ENCODE assay signal across 1 cellular context in the genomic region with DNA sequence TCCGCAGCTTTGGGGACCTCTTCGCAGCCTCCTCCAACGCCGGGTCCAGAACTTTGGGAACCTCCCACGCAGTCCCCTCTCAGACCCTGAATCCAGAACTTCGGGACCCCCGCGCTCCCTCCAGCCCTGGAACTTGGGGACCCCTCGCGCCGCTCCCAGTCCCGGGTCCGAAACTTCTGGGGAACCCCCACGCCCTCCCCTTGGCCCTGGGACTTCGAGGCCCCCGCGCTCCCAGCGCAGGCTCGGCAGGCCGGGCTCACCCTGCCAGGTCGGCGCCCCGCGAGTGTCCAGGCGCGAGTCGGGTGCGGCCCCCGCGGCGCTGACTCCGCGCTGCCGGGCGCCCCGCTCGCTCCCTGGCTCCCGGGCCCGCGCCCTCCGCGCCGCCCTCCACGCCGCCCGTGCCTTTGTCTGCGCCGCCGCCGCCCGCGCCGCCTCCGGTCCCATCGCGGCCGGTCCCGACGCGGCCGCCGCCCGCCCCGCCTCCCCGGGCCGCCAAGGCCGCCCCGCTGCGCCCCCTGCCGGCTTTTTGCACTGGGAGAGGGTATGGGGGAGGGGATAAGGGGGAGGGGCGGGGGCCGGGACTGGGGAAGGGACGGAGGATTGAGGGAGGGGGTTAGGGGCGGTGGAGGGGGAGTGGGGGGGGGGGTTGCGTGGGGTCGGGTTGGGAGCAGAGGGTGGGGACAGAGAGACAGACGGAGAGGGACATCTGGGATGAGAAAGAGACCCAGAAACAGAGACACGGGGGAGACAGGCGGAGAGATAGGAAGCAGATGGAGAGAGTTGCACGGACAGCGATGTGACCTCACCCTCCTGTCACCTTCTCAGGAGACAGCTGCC.
TF ChIP-seq lines count a peak whose summit lies in the region.

A gene (minus strand): TSS at position 427 of the 837 bp plus-strand sequence. CDS start 2,235 bp downstream, outside the sequence.

TF ChIP-seq in GM23338, 12 proteins besides CTCF, POLR2A, EP300 and RAD21 (continued from another document):
- TF ChIP-seq, protein P1, sequence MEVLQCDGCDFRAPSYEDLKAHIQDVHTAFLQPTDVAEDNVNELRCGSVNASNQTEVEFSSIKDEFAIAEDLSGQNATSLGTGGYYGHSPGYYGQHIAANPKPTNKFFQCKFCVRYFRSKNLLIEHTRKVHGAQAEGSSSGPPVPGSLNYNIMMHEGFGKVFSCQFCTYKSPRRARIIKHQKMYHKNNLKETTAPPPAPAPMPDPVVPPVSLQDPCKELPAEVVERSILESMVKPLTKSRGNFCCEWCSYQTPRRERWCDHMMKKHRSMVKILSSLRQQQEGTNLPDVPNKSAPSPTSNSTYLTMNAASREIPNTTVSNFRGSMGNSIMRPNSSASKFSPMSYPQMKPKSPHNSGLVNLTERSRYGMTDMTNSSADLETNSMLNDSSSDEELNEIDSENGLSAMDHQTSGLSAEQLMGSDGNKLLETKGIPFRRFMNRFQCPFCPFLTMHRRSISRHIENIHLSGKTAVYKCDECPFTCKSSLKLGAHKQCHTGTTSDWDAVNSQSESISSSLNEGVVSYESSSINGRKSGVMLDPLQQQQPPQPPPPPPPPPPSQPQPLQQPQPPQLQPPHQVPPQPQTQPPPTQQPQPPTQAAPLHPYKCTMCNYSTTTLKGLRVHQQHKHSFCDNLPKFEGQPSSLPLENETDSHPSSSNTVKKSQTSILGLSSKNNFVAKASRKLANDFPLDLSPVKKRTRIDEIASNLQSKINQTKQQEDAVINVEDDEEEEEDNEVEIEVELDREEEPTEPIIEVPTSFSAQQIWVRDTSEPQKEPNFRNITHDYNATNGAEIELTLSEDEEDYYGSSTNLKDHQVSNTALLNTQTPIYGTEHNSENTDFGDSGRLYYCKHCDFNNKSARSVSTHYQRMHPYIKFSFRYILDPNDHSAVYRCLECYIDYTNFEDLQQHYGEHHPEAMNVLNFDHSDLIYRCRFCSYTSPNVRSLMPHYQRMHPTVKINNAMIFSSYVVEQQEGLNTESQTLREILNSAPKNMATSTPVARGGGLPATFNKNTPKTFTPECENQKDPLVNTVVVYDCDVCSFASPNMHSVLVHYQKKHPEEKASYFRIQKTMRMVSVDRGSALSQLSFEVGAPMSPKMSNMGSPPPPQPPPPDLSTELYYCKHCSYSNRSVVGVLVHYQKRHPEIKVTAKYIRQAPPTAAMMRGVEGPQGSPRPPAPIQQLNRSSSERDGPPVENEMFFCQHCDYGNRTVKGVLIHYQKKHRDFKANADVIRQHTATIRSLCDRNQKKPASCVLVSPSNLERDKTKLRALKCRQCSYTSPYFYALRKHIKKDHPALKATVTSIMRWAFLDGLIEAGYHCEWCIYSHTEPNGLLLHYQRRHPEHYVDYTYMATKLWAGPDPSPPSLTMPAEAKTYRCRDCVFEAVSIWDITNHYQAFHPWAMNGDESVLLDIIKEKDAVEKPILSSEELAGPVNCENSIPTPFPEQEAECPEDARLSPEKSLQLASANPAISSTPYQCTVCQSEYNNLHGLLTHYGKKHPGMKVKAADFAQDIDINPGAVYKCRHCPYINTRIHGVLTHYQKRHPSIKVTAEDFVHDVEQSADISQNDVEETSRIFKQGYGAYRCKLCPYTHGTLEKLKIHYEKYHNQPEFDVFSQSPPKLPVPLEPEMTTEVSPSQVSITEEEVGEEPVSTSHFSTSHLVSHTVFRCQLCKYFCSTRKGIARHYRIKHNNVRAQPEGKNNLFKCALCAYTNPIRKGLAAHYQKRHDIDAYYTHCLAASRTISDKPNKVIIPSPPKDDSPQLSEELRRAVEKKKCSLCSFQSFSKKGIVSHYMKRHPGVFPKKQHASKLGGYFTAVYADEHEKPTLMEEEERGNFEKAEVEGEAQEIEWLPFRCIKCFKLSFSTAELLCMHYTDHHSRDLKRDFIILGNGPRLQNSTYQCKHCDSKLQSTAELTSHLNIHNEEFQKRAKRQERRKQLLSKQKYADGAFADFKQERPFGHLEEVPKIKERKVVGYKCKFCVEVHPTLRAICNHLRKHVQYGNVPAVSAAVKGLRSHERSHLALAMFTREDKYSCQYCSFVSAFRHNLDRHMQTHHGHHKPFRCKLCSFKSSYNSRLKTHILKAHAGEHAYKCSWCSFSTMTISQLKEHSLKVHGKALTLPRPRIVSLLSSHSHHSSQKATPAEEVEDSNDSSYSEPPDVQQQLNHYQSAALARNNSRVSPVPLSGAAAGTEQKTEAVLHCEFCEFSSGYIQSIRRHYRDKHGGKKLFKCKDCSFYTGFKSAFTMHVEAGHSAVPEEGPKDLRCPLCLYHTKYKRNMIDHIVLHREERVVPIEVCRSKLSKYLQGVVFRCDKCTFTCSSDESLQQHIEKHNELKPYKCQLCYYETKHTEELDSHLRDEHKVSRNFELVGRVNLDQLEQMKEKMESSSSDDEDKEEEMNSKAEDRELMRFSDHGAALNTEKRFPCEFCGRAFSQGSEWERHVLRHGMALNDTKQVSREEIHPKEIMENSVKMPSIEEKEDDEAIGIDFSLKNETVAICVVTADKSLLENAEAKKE (CRISPR knock-in tag; IDR thresholded peaks at IDR 0.05) = no peak
- no peak for TF ChIP-seq EZH2 (IDR thresholded peaks at IDR 0.05; ENCODE audit: low read depth, unreplicated experiment)
